8 cellular contexts compared by ENCODE assay signal in genomic region chr1:11982010-11982392, GRCh38. TPM values are rescaled to one million over a fixed set of nuclear protein-coding genes. Genes with fewer than 3 reads are reported as not detected.
DNase-seq lines count a peak whose midpoint lies in the region; ATAC-seq and TF ChIP-seq lines count a peak whose summit lies in the region.

No MANE protein-coding gene starts in this region.

- H3K4me1 Mint-ChIP-seq in activated T-cell treated with anti-CD3 and anti-CD28 coated beads, Interleukin-2, amount 50 U/mL, for 72 hours (ENCODE audit: low read depth) = peaks cover 37% of the 10 kb centered on the region
- H3K4me1 Mint-ChIP-seq in stimulated activated effector memory CD8-positive, alpha-beta T cell treated with anti-CD3 and anti-CD28 coated beads, Interleukin-12 subunit alpha, Interleukin-12 subunit beta, amount 100 ng/mL, for 72 hours = peaks cover 59% of the 10 kb centered on the region

- no peaks in the 10 kb centered on the region for H3K27me3 Mint-ChIP-seq in activated T-cell treated with anti-CD3 and anti-CD28 coated beads, Interleukin-2, amount 50 U/mL, for 72 hours (ENCODE audit: low read depth)

- peaks cover 4% of the 10 kb centered on the region; the same call in 1 of the 2 replicates for H4K20me1 ChIP-seq in PC-9 (ENCODE audit: insufficient read depth)

- DNase-seq in activated T-cell treated with anti-CD3 and anti-CD28 coated beads, Interleukin-2, amount 50 U/mL, for 72 hours = no peak
- no peak for DNase-seq in activated T-cell treated with anti-CD3 and anti-CD28 coated beads for 4 hours
- peak; percentile 29 to 58 for DNase-seq in PC-9
- no peak for DNase-seq in esophagus squamous epithelium (lab: John Stamatoyannopoulos, UW)
- DNase-seq in stimulated activated effector memory CD8-positive, alpha-beta T cell treated with anti-CD3 and anti-CD28 coated beads, Interleukin-12 subunit alpha, Interleukin-12 subunit beta, amount 100 ng/mL, for 72 hours (ENCODE audit: low spot score in 2 of 2) = no peak
- DNase-seq in activated gamma-delta T cell treated with Interleukin-2 at 50 U/mL for 16 hours = no peak
- DNase-seq in GM20000 (ENCODE audit: low spot score) = no peak

- H3K9me3 Mint-ChIP-seq in activated T-cell treated with anti-CD3 and anti-CD28 coated beads, Interleukin-2, amount 50 U/mL, for 72 hours = no peaks in the 10 kb centered on the region
- no peaks in the 10 kb centered on the region for H3K9me3 Mint-ChIP-seq in stimulated activated effector memory CD8-positive, alpha-beta T cell treated with anti-CD3 and anti-CD28 coated beads, Interleukin-12 subunit alpha, Interleukin-12 subunit beta, amount 100 ng/mL, for 72 hours

- peak overlapping the region; percentile 97 for H3K27ac Mint-ChIP-seq in activated T-cell treated with anti-CD3 and anti-CD28 coated beads, Interleukin-2, amount 50 U/mL, for 72 hours
- H3K27ac Mint-ChIP-seq in stimulated activated effector memory CD8-positive, alpha-beta T cell treated with anti-CD3 and anti-CD28 coated beads, Interleukin-12 subunit alpha, Interleukin-12 subunit beta, amount 100 ng/mL, for 72 hours = peak overlapping the region; percentile 96

- H3K27me3 ChIP-seq in PC-9 (ENCODE audit: insufficient read depth, low read depth) (no peaks in the 10 kb centered on the region), esophagus squamous epithelium (no peaks in the 10 kb centered on the region)

- H3K4me2 ChIP-seq in PC-9 = peak overlapping the region; percentile 87

- peaks cover 48% of the 10 kb centered on the region for H3K79me2 ChIP-seq in PC-9 (ENCODE audit: low read depth)

- H3K4me3 Mint-ChIP-seq in activated T-cell treated with anti-CD3 and anti-CD28 coated beads, Interleukin-2, amount 50 U/mL, for 72 hours = peak overlapping the region; percentile 97 to 98
- H3K4me3 Mint-ChIP-seq in stimulated activated effector memory CD8-positive, alpha-beta T cell treated with anti-CD3 and anti-CD28 coated beads, Interleukin-12 subunit alpha, Interleukin-12 subunit beta, amount 100 ng/mL, for 72 hours = peak overlapping the region; percentile 92

- peaks cover 9 to 13% of the 10 kb centered on the region in 2 donors for H3K36me3 Mint-ChIP-seq in activated T-cell treated with anti-CD3 and anti-CD28 coated beads, Interleukin-2, amount 50 U/mL, for 72 hours (ENCODE audit: insufficient read depth in 2 of 2)
- H3K36me3 Mint-ChIP-seq in stimulated activated effector memory CD8-positive, alpha-beta T cell treated with anti-CD3 and anti-CD28 coated beads, Interleukin-12 subunit alpha, Interleukin-12 subunit beta, amount 100 ng/mL, for 72 hours = peaks cover 65% of the 10 kb centered on the region

- peak; percentile 57; the same call in 1 of the 2 replicates for TF ChIP-seq CTCF in PC-9 (conservative IDR thresholded peaks at IDR 0.05)
- peak in 4 of 6 experiments; percentile 32 to 55 (median 48) for TF ChIP-seq CTCF in esophagus squamous epithelium (IDR thresholded peaks at IDR 0.05)
- TF ChIP-seq CTCF in GM20000 (IDR thresholded peaks at IDR 0.05; ENCODE audit: extremely low read depth, missing control alignments) = no peak

- BruUV-seq in PC-9 (replicated peaks; lab: Mats Ljungman, UMichigan) = no TSS peak

- no peaks in the 10 kb centered on the region for H3K36me3 ChIP-seq in PC-9 (ENCODE audit: low read depth)
- H3K36me3 ChIP-seq in esophagus squamous epithelium = peaks cover 6 to 51% (median 24%) of the 10 kb centered on the region in 3 donors

- TF ChIP-seq POLR2A in esophagus squamous epithelium (IDR thresholded peaks at IDR 0.05) = no peak

- H3K9me3 ChIP-seq in PC-9 (ENCODE audit: insufficient read depth, low read depth) = no peaks in the 10 kb centered on the region
- H3K9me3 ChIP-seq in esophagus squamous epithelium = no peaks in the 10 kb centered on the region

- no peaks in the 10 kb centered on the region for H3K9me2 ChIP-seq in PC-9 (ENCODE audit: insufficient read depth)

- intact Hi-C loops in PC-9 (cut with micrococcal nuclease; ENCODE audit: unreplicated experiment) (loop anchor here (5.0 kb wide), 2 partner anchors 50 to 145 kb away; partner anchors contain the start of gene PLOD1), esophagus squamous epithelium (cut with DNase I) (no loop called here)

- peaks cover 29% of the 10 kb centered on the region for H3K4me1 ChIP-seq in PC-9 (replicated peaks; ENCODE audit: insufficient read depth)
- peaks cover 29 to 85% (median 52%) of the 10 kb centered on the region in 3 donors for H3K4me1 ChIP-seq in esophagus squamous epithelium

- H3K4me3 ChIP-seq in PC-9 (peak overlapping the region; percentile 85; the same call in 1 of the 2 replicates), esophagus squamous epithelium (peak overlapping the region in 3 of 4 donors; percentile 4 to 98 (median 45))

- CTCF ChIA-PET in PC-9 (lab: Charles Lee) = interaction anchor here (2.0 kb wide), 1 partner anchor 143 kb away, joined by 6 read pairs; no protein-coding TSS in a partner anchor

- H3K27ac ChIP-seq in PC-9 (no peak overlapping the region), esophagus squamous epithelium (peak overlapping the region; percentile 93 to 100 (median 97))

- H2AFZ ChIP-seq in PC-9 = no peak overlapping the region

- peaks cover 24% of the 10 kb centered on the region; the same call in 1 of the 2 replicates for H3F3A ChIP-seq in PC-9 (ENCODE audit: insufficient read depth, low read depth)

- 33 to 40% methylated on average over 3 of the region's 3 CpGs for WGBS in esophagus squamous epithelium, 2 donors

- ATAC-seq in activated T-cell treated with anti-CD3 and anti-CD28 coated beads, Interleukin-2, amount 50 U/mL, for 72 hours (replicated peaks in 1 of 2) = no peak
- no peak for ATAC-seq in stimulated activated effector memory CD8-positive, alpha-beta T cell treated with anti-CD3 and anti-CD28 coated beads, Interleukin-12 subunit alpha, Interleukin-12 subunit beta, amount 100 ng/mL, for 72 hours
- no peak for ATAC-seq in HG02571 (IDR thresholded peaks at IDR 0.05; ENCODE audit: unreplicated experiment)

- POLR2A ChIA-PET in PC-9 (lab: Charles Lee; ENCODE audit: unreplicated experiment) = interaction anchor here (0.5 to 0.9 kb wide), 4 partner anchors 8 to 144 kb away, joined by 3 to 7 read pairs (median 4); no protein-coding TSS in a partner anchor

RNA-seq across cellular contexts. Expression of gene MFN2, which starts 1.8 kb away (rescaled TPM):
- 10 to 100 TPM; 54.8 to 66.1 TPM for total RNA-seq in activated T-cell treated with anti-CD3 and anti-CD28 coated beads, Interleukin-2, amount 50 U/mL, for 72 hours
- 54.2 and 72.6 TPM in 2 replicates for total RNA-seq in PC-9 (2021)
- 10 to 100 TPM; 64.4 to 96.9 (median 78.7) TPM for total RNA-seq in esophagus squamous epithelium

RNA-seq across cellular contexts. Expression of gene MIIP, which starts 37.3 kb away (rescaled TPM):
- total RNA-seq in activated T-cell treated with anti-CD3 and anti-CD28 coated beads, Interleukin-2, amount 50 U/mL, for 72 hours = 10 to 100 TPM; 67.3 to 80.3 TPM
- 25.9 and 28.3 TPM in 2 replicates for total RNA-seq in PC-9 (2021)
- total RNA-seq in esophagus squamous epithelium = 10 to 100 TPM; 13.0 to 24.9 (median 19.8) TPM

RNA-seq across cellular contexts. Expression of gene PLOD1, which starts 47.5 kb away (rescaled TPM):
- total RNA-seq in activated T-cell treated with anti-CD3 and anti-CD28 coated beads, Interleukin-2, amount 50 U/mL, for 72 hours = 10 to 100 TPM; 13.5 to 13.6 TPM
- total RNA-seq in PC-9 (2021) (64.1 and 65.0 TPM in 2 replicates), esophagus squamous epithelium (10 to 100 TPM; 29.8 to 38.1 (median 34.3) TPM)

RNA-seq across cellular contexts. Expression of gene KIAA2013, which starts 55.8 kb away (rescaled TPM):
- total RNA-seq in activated T-cell treated with anti-CD3 and anti-CD28 coated beads, Interleukin-2, amount 50 U/mL, for 72 hours = 10 to 100 TPM; 25.3 to 26.9 TPM
- total RNA-seq in PC-9 (2021) = 38.7 and 44.2 TPM in 2 replicates
- total RNA-seq in esophagus squamous epithelium = 10 to 100 TPM; 40.4 to 50.5 (median 47.9) TPM

Comparison
In these comparisons a context has a peak if more than half of its experiments do, and no peak if none do; other contexts are left out.
1. DNase-seq: peak in PC-9 (2 of 2); none in activated T-cell treated with anti-CD3 and anti-CD28 coated beads, Interleukin-2, amount 50 U/mL, for 72 hours (0 of 2), activated T-cell treated with anti-CD3 and anti-CD28 coated beads for 4 hours (single experiment), esophagus squamous epithelium (single experiment), stimulated activated effector memory CD8-positive, alpha-beta T cell treated with anti-CD3 and anti-CD28 coated beads, Interleukin-12 subunit alpha, Interleukin-12 subunit beta, amount 100 ng/mL, for 72 hours (0 of 2), activated gamma-delta T cell treated with Interleukin-2 at 50 U/mL for 16 hours (single experiment) and GM20000 (single experiment).